In genomic region chrX:53395605-53396298, GRCh38 we compare ENCODE assay signal across 21 cellular contexts. TPM values are rescaled to one million over a fixed set of nuclear protein-coding genes. Genes with fewer than 3 reads are reported as not detected.
DNase-seq lines count a peak whose midpoint lies in the region; ATAC-seq, FAIRE-seq and TF ChIP-seq lines count a peak whose summit lies in the region.
"Had no signal": no experiment of that assay in that cellular context is flagged by ENCODE, and none has a peak within 500 bp of the region (broad histone marks: within the 10 kb centered on the region; RNA-seq: fewer than 3 reads in every experiment).

No MANE protein-coding gene starts in this region.

- no peak overlapping the region for H2AFZ ChIP-seq in K562 (ENCODE audit: low read depth, low read length)

- H3K27me3 ChIP-seq in K562 (ENCODE audit: control insufficient read depth in 2 of 2, insufficient read depth in 2 of 2, low read length in 2 of 2) (no peaks in the 10 kb centered on the region), ascending aorta (no peaks in the 10 kb centered on the region)

- CTCF ChIA-PET in HEK293 (lab: Yijun Ruan, JAX): interaction anchor here (0.6 to 3.2 kb wide), 3 partner anchors 41 to 111 kb away, joined by 3 to 19 read pairs (median 5); no protein-coding TSS in a partner anchor
- CTCF ChIA-PET in K562 (lab: Yijun Ruan, JAX; ENCODE audit: low intra/inter-chr PET ratio): no interaction called here

- FAIRE-seq in K562 (lab: Jason Lieb, UNC): no peak
- FAIRE-seq: A204.1, D721Med, H1 had no signal

- WGBS in K562 (ENCODE audit: insufficient coverage, low coverage, missing lambda C conversion rate): 83% methylated on average over 2 of the region's 2 CpGs

- in situ Hi-C loops in K562 (cut with MboI): no loop called here

- no peak overlapping the region for H3K9ac ChIP-seq in K562 (ENCODE audit: insufficient read depth in 1 of 2, low read depth in 2 of 2, low read length in 2 of 2)
- H3K9ac ChIP-seq: KMS-11 had no signal

- no peak for TF ChIP-seq EP300 in K562 (IDR thresholded peaks at IDR 0.05; ENCODE audit: low read length)

- no peaks in the 10 kb centered on the region for H3K9me3 Mint-ChIP-seq in activated CD4-positive, alpha-beta T cell treated with anti-CD3 and anti-CD28 coated beads, Interleukin-2, amount 10 ng/mL, durations not matched to agents 24 days and 14 days
- H3K9me3 Mint-ChIP-seq in naive B cell: no peaks in the 10 kb centered on the region
- H3K9me3 Mint-ChIP-seq: CD4-positive, alpha-beta T cell had no signal

- H3K4me2 ChIP-seq in K562 (ENCODE audit: insufficient read depth, low read length): no peak overlapping the region
- H3K4me2 ChIP-seq: KMS-11 had no signal

- peaks cover 36% of the 10 kb centered on the region for H3K36me3 Mint-ChIP-seq in activated CD4-positive, alpha-beta T cell treated with anti-CD3 and anti-CD28 coated beads, Interleukin-2, amount 10 ng/mL, durations not matched to agents 24 days and 14 days (ENCODE audit: low read depth)
- H3K36me3 Mint-ChIP-seq in naive B cell: peaks cover 19 to 37% of the 10 kb centered on the region in 2 donors

- ATAC-seq in K562 (peak; percentile 39; the same call in 2 of the 3 replicates), naive B cell (ENCODE audit: low read depth in 2 of 2) (no peak)

- peak overlapping the region; percentile 47 for H3K27ac Mint-ChIP-seq in activated CD4-positive, alpha-beta T cell treated with anti-CD3 and anti-CD28 coated beads, Interleukin-2, amount 10 ng/mL, durations not matched to agents 24 days and 14 days
- peak overlapping the region in 4 of 6 donors; percentile 30 to 96 (median 65) for H3K27ac Mint-ChIP-seq in naive B cell
- H3K27ac Mint-ChIP-seq: CD4-positive, alpha-beta T cell had no signal

- TF ChIP-seq CTCF in HEK293 (tag by site-specific recombination; IDR thresholded peaks at IDR 0.05): 0 out of 2 replicates have a peak, but pooled peaks have one; percentile 18
- 0 out of 6 replicates have a peak, but pooled peaks of 1 of the 3 experiments have one; percentile 10 for TF ChIP-seq CTCF in K562 (IDR thresholded peaks at IDR 0.05 in 2 of 3, conservative IDR thresholded peaks at IDR 0.05 in 1 of 3; ENCODE audit: insufficient read depth in 2 of 3, low read depth in 1 of 3, low read length in 3 of 3)
- no peak for TF ChIP-seq CTCF in ascending aorta (IDR thresholded peaks at IDR 0.05)

- POLR2A ChIA-PET in HEK293 (lab: Yijun Ruan, JAX): interaction anchor here (4.0 kb wide), 1 partner anchor 27 kb away, joined by 19 read pairs; the partner anchor contains the start of genes RIBC1 and SMC1A
- POLR2A ChIA-PET in K562 (lab: Yijun Ruan, JAX): interaction anchor here (1.1 to 1.4 kb wide), 3 partner anchors 13 to 26 kb away, joined by 3 to 4 read pairs (median 3); partner anchors contain the start of genes RIBC1 and SMC1A

- no peaks in the 10 kb centered on the region for H3K79me2 ChIP-seq in K562 (ENCODE audit: control insufficient read depth, insufficient read depth, low read length)

- TF ChIP-seq POLR2A in K562 (conservative IDR thresholded peaks at IDR 0.05): 0 out of 2 replicates have a peak, but pooled peaks have one; percentile 50

- H3K4me3 ChIP-seq in HEK293 (ENCODE audit: low read depth, low read length): no peak overlapping the region
- no peak overlapping the region for H3K4me3 ChIP-seq in K562
- no peak overlapping the region for H3K4me3 ChIP-seq in ascending aorta

- H3K9me3 ChIP-seq in HEK293 (ENCODE audit: control insufficient read depth, insufficient read depth, low read depth, low read length): no peaks in the 10 kb centered on the region
- no peaks in the 10 kb centered on the region for H3K9me3 ChIP-seq in K562 (replicated peaks; ENCODE audit: control insufficient read depth, insufficient read depth, low read depth, low read length)
- H3K9me3 ChIP-seq in ascending aorta: no peaks in the 10 kb centered on the region

- no peak for DNase-seq in activated CD4-positive, alpha-beta T cell treated with anti-CD3 and anti-CD28 coated beads, Interleukin-2, amount 10 ng/mL, durations not matched to agents 24 days and 14 days
- DNase-seq in activated CD4-positive, alpha-beta T cell treated with anti-CD3 and anti-CD28 coated beads, Interleukin-2, amount 50 U/mL, for 4 hours: no peak
- DNase-seq in K562 (ENCODE audit: extremely low read depth in 1 of 4, low spot score in 3 of 4): peak in 1 of 4 experiments; percentile 20
- no peak for DNase-seq in naive B cell
- DNase-seq in globus pallidus (ENCODE audit: low spot score): no peak
- DNase-seq in caudate nucleus (lab: John Stamatoyannopoulos, UW): no peak
- DNase-seq in ascending aorta (ENCODE audit: low spot score in 2 of 2): no peak
- DNase-seq: AML-193; CD4-positive, alpha-beta T cell; NCI-H1092 treated with DMSO at 0.1 percent for 48 hours; NCI-H1694; NCI-H2107; NCI-H345; NCI-H526 treated with DMSO at 0.1 percent for 48 hours; NK-92 treated with Interleukin-12 subunit alpha and Interleukin-12 subunit beta, amount 100 ng/mL, for 24 hours; OCI-M1 had no signal

- no peaks in the 10 kb centered on the region for H4K20me1 ChIP-seq in K562 (replicated peaks; ENCODE audit: control insufficient read depth, insufficient read depth, low read length)

- H3K4me1 ChIP-seq in HEK293 (ENCODE audit: control insufficient read depth, insufficient read depth, low read length) (no peaks in the 10 kb centered on the region), K562 (replicated peaks in 1 of 2; ENCODE audit: control insufficient read depth in 2 of 2, insufficient read depth in 2 of 2, low read length in 2 of 2) (no peaks in the 10 kb centered on the region), ascending aorta (no peaks in the 10 kb centered on the region)

- H3K36me3 ChIP-seq in HEK293 (ENCODE audit: control insufficient read depth in 2 of 2, insufficient read depth in 1 of 2, low read length in 2 of 2) (peaks cover 90 to 100% of the 10 kb centered on the region in 2 experiments), K562 (ENCODE audit: control insufficient read depth, insufficient read depth, low read length) (peaks cover 85% of the 10 kb centered on the region), ascending aorta (peaks cover 25 to 30% of the 10 kb centered on the region in 2 donors)

- H3K9me1 ChIP-seq in K562 (ENCODE audit: control insufficient read depth, insufficient read depth, low read length): no peaks in the 10 kb centered on the region

- H3K4me1 Mint-ChIP-seq in activated CD4-positive, alpha-beta T cell treated with anti-CD3 and anti-CD28 coated beads, Interleukin-2, amount 10 ng/mL, durations not matched to agents 24 days and 14 days: peaks cover 2% of the 10 kb centered on the region
- H3K4me1 Mint-ChIP-seq in naive B cell: peaks cover 0 to 3% (median 0%) of the 10 kb centered on the region in 3 donors

- TF ChIP-seq RAD21 in K562 (CRISPR knock-in tag; conservative IDR thresholded peaks at IDR 0.05 in 1 of 2, IDR thresholded peaks at IDR 0.05 in 1 of 2): no peak

- BruUV-seq in K562 (replicated peaks; lab: Mats Ljungman, UMichigan): TSS peak; percentile 23

- H3K27ac ChIP-seq in HEK293 (ENCODE audit: extremely low read depth, low read depth, low read length): no peak overlapping the region; the same call in 1 of the 2 replicates
- no peak overlapping the region for H3K27ac ChIP-seq in K562 (ENCODE audit: extremely low read depth, low read depth, low read length)
- H3K27ac ChIP-seq in caudate nucleus (ENCODE audit: low read depth, low read length): no peak overlapping the region
- H3K27ac ChIP-seq in ascending aorta: no peak overlapping the region
- H3K27ac ChIP-seq: KMS-11 had no signal

- H3K4me3 Mint-ChIP-seq in activated CD4-positive, alpha-beta T cell treated with anti-CD3 and anti-CD28 coated beads, Interleukin-2, amount 10 ng/mL, durations not matched to agents 24 days and 14 days: no peak overlapping the region
- no peak overlapping the region for H3K4me3 Mint-ChIP-seq in naive B cell
- H3K4me3 Mint-ChIP-seq: CD4-positive, alpha-beta T cell had no signal

- intact Hi-C loops in activated CD4-positive, alpha-beta T cell treated with anti-CD3 and anti-CD28 coated beads, Interleukin-2, amount 10 ng/mL, durations not matched to agents 24 days and 14 days (cut with micrococcal nuclease): no loop called here
- intact Hi-C loops in K562 (cut with micrococcal nuclease) (no loop called here), ascending aorta (cut with DNase I) (no loop called here)

- H3K27me3 Mint-ChIP-seq in activated CD4-positive, alpha-beta T cell treated with anti-CD3 and anti-CD28 coated beads, Interleukin-2, amount 10 ng/mL, durations not matched to agents 24 days and 14 days: no peaks in the 10 kb centered on the region
- H3K27me3 Mint-ChIP-seq in naive B cell: no peaks in the 10 kb centered on the region
- H3K27me3 Mint-ChIP-seq: CD4-positive, alpha-beta T cell had no signal

RNA-seq across cellular contexts. Expression of gene SMC1A, which starts 26.7 kb away (rescaled TPM):
- total RNA-seq in activated CD4-positive, alpha-beta T cell treated with anti-CD3 and anti-CD28 coated beads, Interleukin-2, amount 10 ng/mL, durations not matched to agents 24 days and 14 days: 141 and 144 TPM in 2 replicates
- total RNA-seq in K562 (2011; cell fraction: chromatin; rRNA removed; ENCODE audit: low replicate concordance): 87.6 and 153 TPM in 2 replicates
- 39.2 and 54.7 TPM in 2 replicates for total RNA-seq in K562 (2011; cell fraction: nucleolus; rRNA removed)
- 73.0 and 90.5 TPM in 2 replicates for total RNA-seq in K562 (2011; cell fraction: nucleoplasm; rRNA removed)
- 55.6 and 71.0 TPM in 2 replicates for total RNA-seq in K562 (2014; rRNA removed)
- total RNA-seq in K562 (2014; rRNA removed; fragmentation: Illumina TruSeq; extraction: Trizol): 72.9 and 93.0 TPM in 2 replicates
- 63.8 and 70.1 TPM in 2 replicates for total RNA-seq in K562 (2015; rRNA removed; fragmentation: Illumina TruSeq; extraction: Trizol)
- total RNA-seq in K562 (2021): 110 and 126 TPM in 2 replicates
- polyA plus RNA-seq in K562 (2011; rRNA removed): 61.3 and 71.2 TPM in 2 replicates
- polyA plus RNA-seq in K562 (2011; cell fraction: cytosol; rRNA removed): 36.8 and 57.9 TPM in 2 replicates
- polyA plus RNA-seq in K562 (2011; cell fraction: nucleus; rRNA removed): 70.3 and 89.4 TPM in 2 replicates
- 72.7 and 94.5 TPM in 2 replicates for polyA plus RNA-seq in K562 (2012)
- 125 and 126 TPM in 2 replicates for polyA plus RNA-seq in K562 (2014; fragmentation: Illumina TruSeq; extraction: Trizol)
- 10 to 100 TPM; 28.5 to 43.6 TPM for polyA plus RNA-seq in K562 (2014; fragmentation: Nextera tagmentation; extraction: Ambion mirVana)
- 80.6 and 82.8 TPM in 2 replicates for polyA plus RNA-seq in K562 (2014; rRNA removed)
- polyA minus RNA-seq in K562 (2011; rRNA and poly(A)+ RNA removed): 149 and 164 TPM in 2 replicates
- polyA minus RNA-seq in K562 (2011; cell fraction: cytosol; rRNA and poly(A)+ RNA removed): 82.7 and 109 TPM in 2 replicates
- 31.1 and 50.1 TPM in 2 replicates for polyA minus RNA-seq in K562 (2011; cell fraction: nucleus; rRNA and poly(A)+ RNA removed)
- 10 to 100 TPM; 31.1 to 79.1 (median 50.3) TPM for polyA plus RNA-seq in naive B cell (ENCODE audit: low read depth in 6 of 6)
- 11.2 TPM for total RNA-seq in ascending aorta

RNA-seq across cellular contexts. Expression of gene RIBC1, which starts 26.9 kb away (rescaled TPM):
- 0.44 and 0.54 TPM in 2 replicates for total RNA-seq in activated CD4-positive, alpha-beta T cell treated with anti-CD3 and anti-CD28 coated beads, Interleukin-2, amount 10 ng/mL, durations not matched to agents 24 days and 14 days
- total RNA-seq in K562 (2011; cell fraction: chromatin; rRNA removed; ENCODE audit: low replicate concordance): 0.35 and 0.74 TPM in 2 replicates
- not detected in 2 replicates for total RNA-seq in K562 (2011; cell fraction: nucleolus; rRNA removed)
- 0.51 and 0.99 TPM in 2 replicates for total RNA-seq in K562 (2011; cell fraction: nucleoplasm; rRNA removed)
- total RNA-seq in K562 (2014; rRNA removed) (0.18 and 0.61 TPM in 2 replicates), K562 (2014; rRNA removed; fragmentation: Illumina TruSeq; extraction: Trizol) (0.32 and 0.44 TPM in 2 replicates), K562 (2015; rRNA removed; fragmentation: Illumina TruSeq; extraction: Trizol) (0.38 and 0.47 TPM in 2 replicates), K562 (2021) (0.20 and 0.51 TPM in 2 replicates), ascending aorta (not detected)
- polyA plus RNA-seq in K562 (2011; rRNA removed) (0.15 and 0.17 TPM in 2 replicates), K562 (2014; fragmentation: Illumina TruSeq; extraction: Trizol) (0.48 and 0.50 TPM in 2 replicates), K562 (2014; fragmentation: Nextera tagmentation; extraction: Ambion mirVana) (under 1 TPM; 0.07 to 0.49 TPM), K562 (2014; rRNA removed) (0.23 and 0.51 TPM in 2 replicates), naive B cell (ENCODE audit: low read depth in 6 of 6) (under 1 TPM in 4 of 6 donors, not detected in 2; 0.31 to 0.57 (median 0.43) TPM)
- 0.15 and 0.22 TPM in 2 replicates for polyA plus RNA-seq in K562 (2011; cell fraction: cytosol; rRNA removed)
- 0.51 and 1.2 TPM in 2 replicates for polyA plus RNA-seq in K562 (2011; cell fraction: nucleus; rRNA removed)
- 0.65 and 0.73 TPM in 2 replicates for polyA plus RNA-seq in K562 (2012)
- 0.21 and 0.35 TPM in 2 replicates for polyA minus RNA-seq in K562 (2011; rRNA and poly(A)+ RNA removed)
- polyA minus RNA-seq in K562 (2011; cell fraction: cytosol; rRNA and poly(A)+ RNA removed): not detected in 2 replicates
- polyA minus RNA-seq in K562 (2011; cell fraction: nucleus; rRNA and poly(A)+ RNA removed): 0.22 TPM in 1 of 2 replicates, not detected in the other

RNA-seq across cellular contexts. Expression of gene HSD17B10, which starts 38.4 kb away (rescaled TPM):
- 148 and 165 TPM in 2 replicates for total RNA-seq in activated CD4-positive, alpha-beta T cell treated with anti-CD3 and anti-CD28 coated beads, Interleukin-2, amount 10 ng/mL, durations not matched to agents 24 days and 14 days
- total RNA-seq in K562 (2011; cell fraction: chromatin; rRNA removed; ENCODE audit: low replicate concordance): 12.0 and 30.8 TPM in 2 replicates
- total RNA-seq in K562 (2011; cell fraction: nucleolus; rRNA removed): 46.3 and 49.7 TPM in 2 replicates
- 35.0 and 39.5 TPM in 2 replicates for total RNA-seq in K562 (2011; cell fraction: nucleoplasm; rRNA removed)
- total RNA-seq in K562 (2014; rRNA removed) (197 and 227 TPM in 2 replicates), K562 (2014; rRNA removed; fragmentation: Illumina TruSeq; extraction: Trizol) (105 and 146 TPM in 2 replicates), K562 (2015; rRNA removed; fragmentation: Illumina TruSeq; extraction: Trizol) (169 and 171 TPM in 2 replicates), K562 (2021) (202 and 205 TPM in 2 replicates), ascending aorta (21.5 TPM)
- polyA plus RNA-seq in K562 (2011; rRNA removed) (187 and 209 TPM in 2 replicates), K562 (2014; fragmentation: Illumina TruSeq; extraction: Trizol) (221 and 258 TPM in 2 replicates), K562 (2014; fragmentation: Nextera tagmentation; extraction: Ambion mirVana) (10 to 100 TPM; 45.3 to 67.9 TPM), K562 (2014; rRNA removed) (186 and 219 TPM in 2 replicates), naive B cell (ENCODE audit: low read depth in 6 of 6) (100 to 1,000 TPM in 5 of 6 donors, 10 to 100 TPM in 1; 96.9 to 181 (median 116) TPM)
- polyA plus RNA-seq in K562 (2011; cell fraction: cytosol; rRNA removed): 264 and 402 TPM in 2 replicates
- polyA plus RNA-seq in K562 (2011; cell fraction: nucleus; rRNA removed): 82.9 and 102 TPM in 2 replicates
- polyA plus RNA-seq in K562 (2012): 157 and 231 TPM in 2 replicates
- polyA minus RNA-seq in K562 (2011; rRNA and poly(A)+ RNA removed): 128 and 192 TPM in 2 replicates
- 66.0 and 75.1 TPM in 2 replicates for polyA minus RNA-seq in K562 (2011; cell fraction: cytosol; rRNA and poly(A)+ RNA removed)
- 12.8 and 15.1 TPM in 2 replicates for polyA minus RNA-seq in K562 (2011; cell fraction: nucleus; rRNA and poly(A)+ RNA removed)
